17 cellular contexts compared by ENCODE assay signal in the genomic region with DNA sequence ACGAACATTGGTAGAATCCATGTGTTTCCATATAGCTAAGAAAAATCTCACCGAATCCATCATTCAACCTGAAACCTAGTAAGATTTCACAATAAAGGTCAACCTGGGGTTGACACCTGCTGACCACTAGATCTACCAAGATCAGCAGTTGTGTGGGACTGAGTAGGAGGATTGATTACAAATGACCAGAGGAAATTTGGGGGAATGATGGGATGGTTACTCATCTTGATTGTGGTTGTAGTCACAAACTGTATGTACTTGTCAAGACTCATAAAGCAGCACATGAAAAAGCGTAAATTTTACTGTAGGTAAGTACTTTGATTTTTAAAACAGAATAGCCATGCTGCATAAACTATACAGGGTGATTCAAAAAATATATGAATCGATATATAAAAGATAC. TPM values are rescaled to one million over a fixed set of nuclear protein-coding genes. Genes with fewer than 3 reads are reported as not detected.
A peak's percentile ranks its signal among the peaks of the same experiment; 100 is the strongest.
DNase-seq lines count a peak whose midpoint lies in the region; ATAC-seq, FAIRE-seq and TF ChIP-seq lines count a peak whose summit lies in the region.
"Had no signal": no experiment of that assay in that cellular context is flagged by ENCODE, and none has a peak within 500 bp of the region (broad histone marks: within the 10 kb centered on the region; RNA-seq: fewer than 3 reads in every experiment).

No MANE protein-coding gene starts in this region.

- TF ChIP-seq CTCF in HepG2 (CRISPR knock-in tag; IDR thresholded peaks at IDR 0.05) (no peak), right lobe of liver (IDR thresholded peaks at IDR 0.05) (no peak), astrocyte (IDR thresholded peaks at IDR 0.05; ENCODE audit: insufficient read depth, low read depth, low read length) (no peak), nephron (IDR thresholded peaks at IDR 0.05; ENCODE audit: unreplicated experiment in 3 of 3) (no peak), SK-N-SH (IDR thresholded peaks at IDR 0.05) (no peak), neural progenitor cell (IDR thresholded peaks at IDR 0.05) (no peak)

- H4K20me1 ChIP-seq in HepG2 (ENCODE audit: insufficient read depth, low read length) (no peaks in the 10 kb centered on the region), astrocyte (ENCODE audit: insufficient read depth, low read length) (no peaks in the 10 kb centered on the region), SK-N-SH (ENCODE audit: insufficient read depth) (no peaks in the 10 kb centered on the region), neural progenitor cell (ENCODE audit: low read depth) (no peaks in the 10 kb centered on the region)
- H4K20me1 ChIP-seq: BLaER1 treated with 17β-estradiol and CSF1 and Interleukin-3, amounts not matched to agents 10 nM and 100 nM had no signal

- H3K4me3 ChIP-seq in HepG2 (replicated peaks in 1 of 3; ENCODE audit: insufficient read depth in 1 of 3, low read depth in 2 of 3, low read length in 3 of 3) (no peak overlapping the region), right lobe of liver (no peak overlapping the region), astrocyte (ENCODE audit: insufficient read depth, low read depth, low read length) (no peak overlapping the region), SK-N-SH (ENCODE audit: low read depth in 2 of 2, low read length in 1 of 2) (no peak overlapping the region), neural progenitor cell (no peak overlapping the region)
- H3K4me3 ChIP-seq: BLaER1 treated with 17β-estradiol and CSF1 and Interleukin-3, amounts not matched to agents 10 nM and 100 nM; GM12878; GM23248 had no signal

- H3K4me1 Mint-ChIP-seq in astrocyte (ENCODE audit: low read depth, unreplicated experiment) (no peaks in the 10 kb centered on the region), nephron (peaks cover 56% of the 10 kb centered on the region), neural progenitor cell (no peaks in the 10 kb centered on the region)
- H3K4me1 Mint-ChIP-seq in activated T-helper 2 cell treated with anti-CD3 and anti-CD28 coated beads, Interferon-gamma antibody, Interleukin-2, Interleukin-4, amounts not matched to agents 10 μg/mL and 5 μg/mL and 100 μg/mL, durations not matched to agents 14 hours and 24 hours and 36 hours (ENCODE audit: low read depth), result no peaks in the 10 kb centered on the region
- H3K4me1 Mint-ChIP-seq: CD4-positive, CD25-positive, alpha-beta regulatory T cell had no signal

- peaks cover 14% of the 10 kb centered on the region for H3K27me3 Mint-ChIP-seq in astrocyte (ENCODE audit: low read depth, unreplicated experiment)
- H3K27me3 Mint-ChIP-seq in nephron (ENCODE audit: low read depth), result no peaks in the 10 kb centered on the region
- H3K27me3 Mint-ChIP-seq in activated T-helper 2 cell treated with anti-CD3 and anti-CD28 coated beads, Interferon-gamma antibody, Interleukin-2, Interleukin-4, amounts not matched to agents 10 μg/mL and 5 μg/mL and 100 μg/mL, durations not matched to agents 14 hours and 24 hours and 36 hours (ENCODE audit: low read depth), result no peaks in the 10 kb centered on the region
- peaks cover 7% of the 10 kb centered on the region for H3K27me3 Mint-ChIP-seq in neural progenitor cell (ENCODE audit: insufficient read depth, low read depth)

- H3K9ac ChIP-seq in HepG2 (ENCODE audit: insufficient read depth, low read depth, low read length) (no peak overlapping the region), astrocyte (ENCODE audit: low read length) (no peak overlapping the region), SK-N-SH (no peak overlapping the region), neural progenitor cell (no peak overlapping the region)
- H3K9ac ChIP-seq: BLaER1 treated with 17β-estradiol and CSF1 and Interleukin-3, amounts not matched to agents 10 nM and 100 nM; GM23248 had no signal

- TF ChIP-seq EP300 in HepG2 (IDR thresholded peaks at IDR 0.05; ENCODE audit: low read depth in 2 of 2, low read length in 2 of 2) (no peak), HepG2 (CRISPR knock-in tag; IDR thresholded peaks at IDR 0.05; ENCODE audit: borderline replicate concordance) (no peak), SK-N-SH (IDR thresholded peaks at IDR 0.05; ENCODE audit: borderline replicate concordance in 1 of 2, low read depth in 1 of 2, low read length in 1 of 2) (no peak)

- no peaks in the 10 kb centered on the region for H3K4me1 ChIP-seq in HepG2 (ENCODE audit: insufficient read depth, low read length)
- H3K4me1 ChIP-seq in right lobe of liver, result peaks cover 0 to 12% (median 3%) of the 10 kb centered on the region in 4 donors
- no peaks in the 10 kb centered on the region for H3K4me1 ChIP-seq in astrocyte (ENCODE audit: insufficient read depth, low read length)
- no peaks in the 10 kb centered on the region for H3K4me1 ChIP-seq in SK-N-SH (ENCODE audit: control insufficient read depth in 1 of 2, insufficient read depth in 2 of 2, low read depth in 1 of 2, low read length in 1 of 2)
- no peaks in the 10 kb centered on the region for H3K4me1 ChIP-seq in neural progenitor cell
- H3K4me1 ChIP-seq: BLaER1 treated with 17β-estradiol and CSF1 and Interleukin-3, amounts not matched to agents 10 nM and 100 nM had no signal

- no peak for ATAC-seq in HepG2
- no peak for ATAC-seq in right lobe of liver
- ATAC-seq: GM12878 had no signal

- H3K27ac Mint-ChIP-seq in astrocyte (ENCODE audit: unreplicated experiment), result no peak overlapping the region
- peak overlapping the region; percentile 75 to 84 (median 78) for H3K27ac Mint-ChIP-seq in nephron
- H3K27ac Mint-ChIP-seq in activated T-helper 2 cell treated with anti-CD3 and anti-CD28 coated beads, Interferon-gamma antibody, Interleukin-2, Interleukin-4, amounts not matched to agents 10 μg/mL and 5 μg/mL and 100 μg/mL, durations not matched to agents 14 hours and 24 hours and 36 hours, result no peak overlapping the region
- H3K27ac Mint-ChIP-seq in neural progenitor cell, result no peak overlapping the region
- H3K27ac Mint-ChIP-seq: CD4-positive, CD25-positive, alpha-beta regulatory T cell had no signal

- no peak overlapping the region for H2AFZ ChIP-seq in HepG2 (ENCODE audit: low read length)
- no peak overlapping the region for H2AFZ ChIP-seq in astrocyte (ENCODE audit: low read depth, low read length)
- no peak overlapping the region for H2AFZ ChIP-seq in SK-N-SH (ENCODE audit: low read depth)
- no peak overlapping the region for H2AFZ ChIP-seq in neural progenitor cell (replicated peaks)
- H2AFZ ChIP-seq: GM23248 had no signal

- H3K36me3 Mint-ChIP-seq in astrocyte (ENCODE audit: low read depth, unreplicated experiment) (no peaks in the 10 kb centered on the region), nephron (ENCODE audit: low read depth) (no peaks in the 10 kb centered on the region), neural progenitor cell (no peaks in the 10 kb centered on the region)
- no peaks in the 10 kb centered on the region for H3K36me3 Mint-ChIP-seq in activated T-helper 2 cell treated with anti-CD3 and anti-CD28 coated beads, Interferon-gamma antibody, Interleukin-2, Interleukin-4, amounts not matched to agents 10 μg/mL and 5 μg/mL and 100 μg/mL, durations not matched to agents 14 hours and 24 hours and 36 hours (ENCODE audit: low read depth)
- H3K36me3 Mint-ChIP-seq: CD4-positive, CD25-positive, alpha-beta regulatory T cell had no signal

- H3K27ac ChIP-seq in HepG2 (ENCODE audit: extremely low read length, insufficient read depth, low read length) (no peak overlapping the region), right lobe of liver (no peak overlapping the region), astrocyte (ENCODE audit: low read depth, low read length) (no peak overlapping the region), SK-N-SH (ENCODE audit: low read depth in 2 of 2, low read length in 1 of 2) (no peak overlapping the region), neural progenitor cell (no peak overlapping the region)
- H3K27ac ChIP-seq: BLaER1 treated with 17β-estradiol and CSF1 and Interleukin-3, amounts not matched to agents 10 nM and 100 nM; GM23248 had no signal

- no peaks in the 10 kb centered on the region for H3K36me3 ChIP-seq in HepG2 (replicated peaks in 1 of 2; ENCODE audit: control insufficient read depth in 1 of 2, insufficient read depth in 2 of 2, low read length in 2 of 2)
- H3K36me3 ChIP-seq in right lobe of liver, result no peaks in the 10 kb centered on the region
- H3K36me3 ChIP-seq in astrocyte (ENCODE audit: insufficient read depth, low read length), result no peaks in the 10 kb centered on the region
- H3K36me3 ChIP-seq in SK-N-SH (replicated peaks in 1 of 2; ENCODE audit: control insufficient read depth in 1 of 2, insufficient read depth in 2 of 2, low read length in 1 of 2), result no peaks in the 10 kb centered on the region
- no peaks in the 10 kb centered on the region for H3K36me3 ChIP-seq in neural progenitor cell
- H3K36me3 ChIP-seq: BLaER1 treated with 17β-estradiol and CSF1 and Interleukin-3, amounts not matched to agents 10 nM and 100 nM had no signal

- intact Hi-C loops in HepG2 (cut with micrococcal nuclease; ENCODE audit: unreplicated experiment) (no loop called here), right lobe of liver (cut with DNase I) (no loop called here)
- intact Hi-C loops in activated T-helper 2 cell treated with anti-CD3 and anti-CD28 coated beads, Interferon-gamma antibody, Interleukin-2, Interleukin-4, amounts not matched to agents 10 μg/mL and 5 μg/mL and 100 μg/mL, durations not matched to agents 14 hours and 24 hours and 36 hours (cut with micrococcal nuclease), result no loop called here

- H3K4me3 Mint-ChIP-seq in astrocyte (ENCODE audit: unreplicated experiment) (no peak overlapping the region), nephron (no peak overlapping the region), neural progenitor cell (no peak overlapping the region)
- no peak overlapping the region for H3K4me3 Mint-ChIP-seq in activated T-helper 2 cell treated with anti-CD3 and anti-CD28 coated beads, Interferon-gamma antibody, Interleukin-2, Interleukin-4, amounts not matched to agents 10 μg/mL and 5 μg/mL and 100 μg/mL, durations not matched to agents 14 hours and 24 hours and 36 hours (ENCODE audit: low read depth)
- H3K4me3 Mint-ChIP-seq: CD4-positive, CD25-positive, alpha-beta regulatory T cell had no signal

- FAIRE-seq in HepG2 (lab: Jason Lieb, UNC), result no peak
- no peak for FAIRE-seq in astrocyte (lab: Jason Lieb, UNC)
- FAIRE-seq: GM12878, GM18507, H54 had no signal

- no peaks in the 10 kb centered on the region for H3K9me3 ChIP-seq in HepG2 (ENCODE audit: low read length)
- H3K9me3 ChIP-seq in right lobe of liver, result no peaks in the 10 kb centered on the region
- H3K9me3 ChIP-seq in astrocyte (ENCODE audit: insufficient read depth, low read depth, low read length), result no peaks in the 10 kb centered on the region
- H3K9me3 ChIP-seq in SK-N-SH, result no peaks in the 10 kb centered on the region
- H3K9me3 ChIP-seq in neural progenitor cell (ENCODE audit: low read depth), result no peaks in the 10 kb centered on the region
- H3K9me3 ChIP-seq: BLaER1 treated with 17β-estradiol and CSF1 and Interleukin-3, amounts not matched to agents 10 nM and 100 nM had no signal

- DNase-seq in HepG2 (ENCODE audit: low spot score), result no peak
- DNase-seq in right lobe of liver, result no peak
- DNase-seq in astrocyte (ENCODE audit: low read depth), result peak; percentile 45
- no peak for DNase-seq in activated T-helper 2 cell treated with anti-CD3 and anti-CD28 coated beads, Interferon-gamma antibody, Interleukin-2, Interleukin-4, amounts not matched to agents 10 μg/mL and 5 μg/mL and 100 μg/mL, durations not matched to agents 14 hours and 24 hours and 36 hours (ENCODE audit: low spot score)
- no peak for DNase-seq in SK-N-SH
- no peak for DNase-seq in neural progenitor cell (ENCODE audit: low spot score)
- DNase-seq: 8988T; ACHN; CD4-positive, CD25-positive, alpha-beta regulatory T cell; DMS53; GM23248 had no signal

- in situ Hi-C loops in HepG2 (cut with HindIII; ENCODE audit: extremely low pct_ligation_motif_present, low pct_unique_long_range_greater_than_20kb), result no loop called here

- H3K9me3 Mint-ChIP-seq in astrocyte (ENCODE audit: unreplicated experiment), result no peaks in the 10 kb centered on the region
- no peaks in the 10 kb centered on the region for H3K9me3 Mint-ChIP-seq in nephron
- no peaks in the 10 kb centered on the region for H3K9me3 Mint-ChIP-seq in activated T-helper 2 cell treated with anti-CD3 and anti-CD28 coated beads, Interferon-gamma antibody, Interleukin-2, Interleukin-4, amounts not matched to agents 10 μg/mL and 5 μg/mL and 100 μg/mL, durations not matched to agents 14 hours and 24 hours and 36 hours
- no peaks in the 10 kb centered on the region for H3K9me3 Mint-ChIP-seq in neural progenitor cell
- H3K9me3 Mint-ChIP-seq: CD4-positive, CD25-positive, alpha-beta regulatory T cell had no signal

- 16% methylated on average over 4 of the region's 4 CpGs for WGBS in HepG2 (ENCODE audit: low lambda C conversion rate)
- WGBS in right lobe of liver (ENCODE audit: insufficient coverage, low coverage, low lambda C conversion rate, missing lambda C conversion rate), result 37% methylated on average over 4 of the region's 4 CpGs
- WGBS in SK-N-SH (ENCODE audit: low lambda C conversion rate), result 35% methylated on average over 4 of the region's 4 CpGs

- H3K27me3 ChIP-seq in HepG2 (ENCODE audit: control insufficient read depth in 1 of 2, insufficient read depth in 2 of 2, low read length in 2 of 2), result 0 out of 5 replicates have a peak, but pooled peaks cover 0 to 7% of the 10 kb centered on the region in 2 experiments
- H3K27me3 ChIP-seq in right lobe of liver, result no peaks in the 10 kb centered on the region
- peaks cover 6% of the 10 kb centered on the region for H3K27me3 ChIP-seq in astrocyte (ENCODE audit: insufficient read depth, low read length)
- H3K27me3 ChIP-seq in SK-N-SH (ENCODE audit: insufficient read depth), result peaks cover 8% of the 10 kb centered on the region; the same call in 1 of the 2 replicates
- H3K27me3 ChIP-seq in neural progenitor cell, result no peaks in the 10 kb centered on the region
- H3K27me3 ChIP-seq: BLaER1 treated with 17β-estradiol and CSF1 and Interleukin-3, amounts not matched to agents 10 nM and 100 nM had no signal

- no TSS peak for BruUV-seq in HepG2 (replicated peaks; lab: Mats Ljungman, UMichigan)

- CTCF ChIA-PET in HepG2 (lab: Yijun Ruan, JAX; ENCODE audit: low intra/inter-chr PET ratio, low total read pairs) (no interaction called here), SK-N-SH (lab: Yijun Ruan, JAX) (interaction anchor here (1.0 kb wide), 1 partner anchor 9 kb away, joined by 3 read pairs; no protein-coding TSS in a partner anchor)

- no peak for TF ChIP-seq POLR2A in HepG2 (IDR thresholded peaks at IDR 0.05; ENCODE audit: insufficient read depth in 1 of 2, low read depth in 2 of 2, low read length in 2 of 2)
- no peak for TF ChIP-seq POLR2A in right lobe of liver (IDR thresholded peaks at IDR 0.05)

- H3K9me2 ChIP-seq in SK-N-SH, result no peaks in the 10 kb centered on the region

- H3F3A ChIP-seq in SK-N-SH (replicated peaks; ENCODE audit: insufficient read depth), result no peaks in the 10 kb centered on the region
- H3F3A ChIP-seq in neural progenitor cell (ENCODE audit: low read depth), result no peaks in the 10 kb centered on the region

- TF ChIP-seq RAD21 in HepG2 (CRISPR knock-in tag; IDR thresholded peaks at IDR 0.05), result no peak
- TF ChIP-seq RAD21 in SK-N-SH (IDR thresholded peaks at IDR 0.05; ENCODE audit: low read length), result no peak

- H3K4me2 ChIP-seq in HepG2 (ENCODE audit: low read depth, low read length) (no peak overlapping the region), astrocyte (ENCODE audit: low read length) (no peak overlapping the region), SK-N-SH (no peak overlapping the region), neural progenitor cell (no peak overlapping the region)
- H3K4me2 ChIP-seq: BLaER1 treated with 17β-estradiol and CSF1 and Interleukin-3, amounts not matched to agents 10 nM and 100 nM had no signal

- H3K79me2 ChIP-seq in HepG2 (ENCODE audit: insufficient read depth, low read length) (no peaks in the 10 kb centered on the region), astrocyte (ENCODE audit: insufficient read depth, low read length) (no peaks in the 10 kb centered on the region), SK-N-SH (ENCODE audit: insufficient read depth) (no peaks in the 10 kb centered on the region), neural progenitor cell (ENCODE audit: low read depth) (no peaks in the 10 kb centered on the region)

- POLR2A ChIA-PET in HepG2 (lab: Yijun Ruan, JAX) (no interaction called here), SK-N-SH (lab: Yijun Ruan, JAX) (no interaction called here)

RNA-seq across cellular contexts. Expression of gene DAPL1, which starts 14.7 kb away (rescaled TPM):
- total RNA-seq in HepG2 (2016; rRNA removed; fragmentation: Illumina TruSeq; extraction: Trizol) (not detected in 2 replicates), right lobe of liver (not detected), astrocyte (not detected in 2 replicates), neural progenitor cell (ENCODE audit: low replicate concordance) (not detected in 2 replicates)
- total RNA-seq in HepG2 (2016; cell fraction: cytosol; rRNA removed; fragmentation: Illumina TruSeq; extraction: Trizol; ENCODE audit: low read depth), result not detected in 2 replicates
- total RNA-seq in HepG2 (2016; cell fraction: insoluble cytoplasmic fraction; rRNA removed; fragmentation: Illumina TruSeq; extraction: Trizol), result not detected in 2 replicates
- total RNA-seq in HepG2 (2016; cell fraction: membrane; rRNA removed; fragmentation: Illumina TruSeq; extraction: Trizol), result not detected in 2 replicates
- total RNA-seq in HepG2 (2016; cell fraction: nucleus; rRNA removed; fragmentation: Illumina TruSeq; extraction: Trizol), result not detected in 2 replicates
- polyA plus RNA-seq in HepG2 (2011; rRNA removed) (not detected in 2 replicates), SK-N-SH (2012; rRNA removed) (not detected in 2 replicates)
- polyA plus RNA-seq in HepG2 (2011; cell fraction: cytosol; rRNA removed), result not detected in 2 replicates
- polyA plus RNA-seq in HepG2 (2011; cell fraction: nucleus; rRNA removed), result not detected in 2 replicates
- polyA plus RNA-seq in HepG2 (2012), result not detected in 2 replicates
- polyA plus RNA-seq in HepG2 (2016; cell fraction: cytosol; fragmentation: Illumina TruSeq; extraction: Trizol; ENCODE audit: low read depth), result not detected in 2 replicates
- polyA plus RNA-seq in HepG2 (2016; cell fraction: insoluble cytoplasmic fraction; fragmentation: Illumina TruSeq; extraction: Trizol; ENCODE audit: low read depth), result not detected in 2 replicates
- not detected in 2 replicates for polyA plus RNA-seq in HepG2 (2016; cell fraction: membrane; fragmentation: Illumina TruSeq; extraction: Trizol; ENCODE audit: low read depth)
- not detected in 2 replicates for polyA plus RNA-seq in HepG2 (2016; cell fraction: nucleus; fragmentation: Illumina TruSeq; extraction: Trizol; ENCODE audit: insufficient read depth, low read depth)
- polyA minus RNA-seq in HepG2 (2011; rRNA and poly(A)+ RNA removed; ENCODE audit: low replicate concordance), result not detected in 2 replicates
- polyA minus RNA-seq in HepG2 (2011; cell fraction: cytosol; rRNA and poly(A)+ RNA removed), result not detected in 2 replicates
- polyA minus RNA-seq in HepG2 (2011; cell fraction: nucleus; rRNA and poly(A)+ RNA removed), result not detected in 2 replicates
- not detected in 2 replicates for total RNA-seq in activated T-helper 2 cell treated with anti-CD3 and anti-CD28 coated beads, Interferon-gamma antibody, Interleukin-2, Interleukin-4, amounts not matched to agents 10 μg/mL and 5 μg/mL and 100 μg/mL, durations not matched to agents 14 hours and 24 hours and 36 hours
- 0.08 TPM in 1 of 2 replicates, not detected in the other for polyA plus RNA-seq in SK-N-SH (2012; cell fraction: cytosol; rRNA removed)
- not detected in 2 replicates for polyA plus RNA-seq in SK-N-SH (2012; cell fraction: nucleus; rRNA removed)
- total RNA-seq: CD4-positive, CD25-positive, alpha-beta regulatory T cell; GM12878; GM23248; HT-29 had no signal
- polyA plus RNA-seq: CD4-positive, CD25-positive, alpha-beta regulatory T cell; GM12878; GM23248 had no signal

Comparison
In these comparisons a context has a peak if more than half of its experiments do, and no peak if none do; other contexts are left out.
1. H3K27ac Mint-ChIP-seq: peak in nephron (3 of 3); none in astrocyte (single experiment), activated T-helper 2 cell treated with anti-CD3 and anti-CD28 coated beads, Interferon-gamma antibody, Interleukin-2, Interleukin-4, amounts not matched to agents 10 μg/mL and 5 μg/mL and 100 μg/mL, durations not matched to agents 14 hours and 24 hours and 36 hours (single experiment) and neural progenitor cell (single experiment).